ENCODE assay signal across 1 cellular context in the genomic region with DNA sequence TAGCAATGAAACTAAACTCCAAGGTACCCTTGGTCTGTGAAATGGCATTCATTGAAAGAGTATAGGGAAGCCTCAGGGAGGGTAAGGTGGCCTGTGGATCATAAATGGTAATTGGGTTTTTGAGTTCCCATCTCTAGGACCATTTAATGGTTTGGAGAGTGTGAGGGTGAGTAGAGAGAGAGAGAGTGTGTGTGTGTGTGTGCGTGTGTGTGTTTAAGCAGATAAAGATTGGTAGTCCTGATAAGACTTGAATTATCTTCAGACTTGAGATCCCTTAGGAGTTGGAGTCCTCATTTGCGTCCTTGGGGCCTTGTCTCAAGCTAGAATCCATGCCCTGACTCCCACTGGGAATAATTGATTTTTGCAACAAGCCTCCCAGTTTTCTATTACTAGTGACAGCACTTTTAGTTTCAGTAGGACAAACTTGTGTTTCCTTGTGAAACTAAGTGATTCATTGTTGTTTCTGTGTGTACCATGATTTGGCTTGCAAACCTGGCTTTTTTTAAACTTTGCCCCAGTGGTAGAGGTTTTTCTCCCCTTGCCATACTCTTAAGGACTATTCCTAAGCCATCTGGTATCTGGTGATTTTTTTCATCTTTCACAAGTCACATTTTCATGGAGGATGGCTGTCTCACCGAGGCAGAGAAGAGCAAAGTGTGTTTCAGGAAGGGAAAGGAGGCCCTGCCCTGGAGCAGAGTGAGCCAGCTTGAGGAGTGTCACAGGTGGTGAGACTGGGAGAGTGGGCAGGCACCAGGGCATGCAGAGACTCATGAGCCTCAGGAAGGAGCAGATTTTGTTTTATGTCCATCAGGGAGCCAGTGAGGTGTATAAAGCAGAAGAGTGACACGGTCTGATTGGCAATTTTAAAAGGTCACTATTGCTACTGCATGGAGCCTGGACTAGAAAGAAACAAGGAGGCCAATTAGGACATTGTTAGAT.
TF ChIP-seq lines count a peak whose summit lies in the region.

No MANE protein-coding gene starts in this region.

TF ChIP-seq in K562, 482 proteins besides CTCF, POLR2A, EP300 and RAD21:
- TF ChIP-seq DACH1 (IDR thresholded peaks at IDR 0.05; ENCODE audit: partially characterized antibody) (no peak), OTX1 (CRISPR knock-in tag; IDR thresholded peaks at IDR 0.05) (0 out of 2 replicates have a peak, but pooled peaks have one; percentile 42), E2F3 (CRISPR knock-in tag; IDR thresholded peaks at IDR 0.05) (no peak), MXI1 (IDR thresholded peaks at IDR 0.05; ENCODE audit: low read depth, low read length) (no peak), TEAD1 (CRISPR knock-in tag; IDR thresholded peaks at IDR 0.05) (no peak), MCM5 (IDR thresholded peaks at IDR 0.05; ENCODE audit: low read depth) (no peak), MCM7 (IDR thresholded peaks at IDR 0.05) (no peak), ARID1B (IDR thresholded peaks at IDR 0.05) (peak; percentile 35; the same call in 1 of the 2 replicates)
- TF ChIP-seq, protein P1, sequence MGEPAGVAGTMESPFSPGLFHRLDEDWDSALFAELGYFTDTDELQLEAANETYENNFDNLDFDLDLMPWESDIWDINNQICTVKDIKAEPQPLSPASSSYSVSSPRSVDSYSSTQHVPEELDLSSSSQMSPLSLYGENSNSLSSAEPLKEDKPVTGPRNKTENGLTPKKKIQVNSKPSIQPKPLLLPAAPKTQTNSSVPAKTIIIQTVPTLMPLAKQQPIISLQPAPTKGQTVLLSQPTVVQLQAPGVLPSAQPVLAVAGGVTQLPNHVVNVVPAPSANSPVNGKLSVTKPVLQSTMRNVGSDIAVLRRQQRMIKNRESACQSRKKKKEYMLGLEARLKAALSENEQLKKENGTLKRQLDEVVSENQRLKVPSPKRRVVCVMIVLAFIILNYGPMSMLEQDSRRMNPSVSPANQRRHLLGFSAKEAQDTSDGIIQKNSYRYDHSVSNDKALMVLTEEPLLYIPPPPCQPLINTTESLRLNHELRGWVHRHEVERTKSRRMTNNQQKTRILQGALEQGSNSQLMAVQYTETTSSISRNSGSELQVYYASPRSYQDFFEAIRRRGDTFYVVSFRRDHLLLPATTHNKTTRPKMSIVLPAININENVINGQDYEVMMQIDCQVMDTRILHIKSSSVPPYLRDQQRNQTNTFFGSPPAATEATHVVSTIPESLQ (CRISPR knock-in tag; IDR thresholded peaks at IDR 0.05), result no peak
